6 cellular contexts compared by ENCODE assay signal in genomic region chr5:177498013-177498847, GRCh38. TPM values are rescaled to one million over a fixed set of nuclear protein-coding genes. Genes with fewer than 3 reads are reported as not detected.
DNase-seq lines count a peak whose midpoint lies in the region; ATAC-seq and TF ChIP-seq lines count a peak whose summit lies in the region.

No MANE protein-coding gene starts in this region.

- H3K4me1 ChIP-seq in A673 (ENCODE audit: insufficient read depth, low read length, poor library complexity, severe bottlenecking), result peaks cover 34% of the 10 kb centered on the region
- peaks cover 17% of the 10 kb centered on the region for H3K4me1 ChIP-seq in endodermal cell (ENCODE audit: control insufficient read depth, insufficient read depth, low read length)
- peaks cover 37 to 64% (median 63%) of the 10 kb centered on the region in 3 donors for H3K4me1 ChIP-seq in skeletal muscle tissue (ENCODE audit: control insufficient read depth in 3 of 3, insufficient read depth in 3 of 3, low read length in 3 of 3)

- H3K36me3 Mint-ChIP-seq in endodermal cell (ENCODE audit: low read depth), result peaks cover 15% of the 10 kb centered on the region

- no peak for DNase-seq in A673 (ENCODE audit: low spot score)
- no peak for DNase-seq in HL-60 (ENCODE audit: low read depth in 1 of 2, low spot score in 1 of 2)
- peak; percentile 55 for DNase-seq in endodermal cell
- no peak for DNase-seq in DMS114 treated with DMSO at 0.1 percent for 48 hours (lab: John Stamatoyannopoulos, UW; ENCODE audit: unreplicated experiment)

- H3K4me3 ChIP-seq in A673 (ENCODE audit: low read depth, low read length, poor library complexity, severe bottlenecking) (peak overlapping the region; percentile 81), HL-60 (replicated peaks; ENCODE audit: insufficient read depth, low read length) (peak overlapping the region; percentile 33), endodermal cell (ENCODE audit: low read length) (peak overlapping the region; percentile 81), skeletal muscle tissue (ENCODE audit: low read length in 3 of 3) (peak overlapping the region; percentile 68 to 89 (median 88))

- no TSS peak for BruUV-seq in A673 (replicated peaks; lab: Mats Ljungman, UMichigan)

- TF ChIP-seq CTCF in A673 (conservative IDR thresholded peaks at IDR 0.05; ENCODE audit: low read depth, low read length) (no peak), HL-60 (IDR thresholded peaks at IDR 0.05; ENCODE audit: insufficient read depth, low read length) (no peak), endodermal cell (conservative IDR thresholded peaks at IDR 0.05) (no peak)

- no peaks in the 10 kb centered on the region for H3K9me3 Mint-ChIP-seq in endodermal cell

- H3K4me3 Mint-ChIP-seq in endodermal cell, result peak overlapping the region; percentile 74

- POLR2A ChIA-PET in A673 (lab: Charles Lee; ENCODE audit: low non-redundant PET), result interaction anchor here (0.6 kb wide), 1 partner anchor 454 kb away, joined by 4 read pairs; no protein-coding TSS in a partner anchor

- WGBS in endodermal cell (ENCODE audit: insufficient coverage in 1 of 2, insufficient read length in 1 of 2), 2 experiments, result 19 to 24% methylated on average over 28 to 48 of the region's 48 CpGs

- peak overlapping the region; percentile 29 for H3K27ac ChIP-seq in A673 (ENCODE audit: low read depth, low read length, poor library complexity, severe bottlenecking)
- peak overlapping the region; percentile 25; the same call in 1 of the 2 replicates for H3K27ac ChIP-seq in HL-60 (replicated peaks)
- H3K27ac ChIP-seq in endodermal cell (ENCODE audit: low read depth, low read length), result no peak overlapping the region
- peak overlapping the region; percentile 99 for H3K27ac ChIP-seq in skeletal muscle tissue (ENCODE audit: low read depth, low read length)

- peaks cover 30% of the 10 kb centered on the region for H3K27me3 Mint-ChIP-seq in endodermal cell (ENCODE audit: insufficient read depth)

- peaks cover 20% of the 10 kb centered on the region for H3K4me1 Mint-ChIP-seq in endodermal cell

- H3K9ac ChIP-seq in endodermal cell (ENCODE audit: extremely low read depth, low read length, poor library complexity, severe bottlenecking) (no peak overlapping the region), skeletal muscle tissue (ENCODE audit: low read depth in 1 of 3, low read length in 3 of 3) (peak overlapping the region; percentile 20 to 70 (median 60))

- CTCF ChIA-PET in A673 (lab: Charles Lee), result interaction anchor here (0.5 kb wide), 1 partner anchor 9 kb away, joined by 5 read pairs; no protein-coding TSS in a partner anchor

- no peak for ATAC-seq in GM18498 (IDR thresholded peaks at IDR 0.05; ENCODE audit: unreplicated experiment)

- H3K27me3 ChIP-seq in A673 (replicated peaks; ENCODE audit: insufficient read depth, low read depth, low read length, poor library complexity) (no peaks in the 10 kb centered on the region), HL-60 (ENCODE audit: insufficient read depth, poor library complexity, severe bottlenecking) (no peaks in the 10 kb centered on the region), endodermal cell (ENCODE audit: control insufficient read depth, insufficient read depth, low read length, poor library complexity, severe bottlenecking) (peaks cover 14% of the 10 kb centered on the region), skeletal muscle tissue (ENCODE audit: control insufficient read depth in 3 of 3, insufficient read depth in 3 of 3, low read length in 3 of 3) (no peaks in the 10 kb centered on the region)

- intact Hi-C loops in A673 (cut with micrococcal nuclease; ENCODE audit: unreplicated experiment), result no loop called here

- H3K9me3 ChIP-seq in A673 (ENCODE audit: low read depth, low read length, poor library complexity, severe bottlenecking) (no peaks in the 10 kb centered on the region), endodermal cell (ENCODE audit: control insufficient read depth, low read length) (no peaks in the 10 kb centered on the region), skeletal muscle tissue (ENCODE audit: control insufficient read depth in 3 of 3, low read length in 3 of 3) (no peaks in the 10 kb centered on the region)

- H3K36me3 ChIP-seq in A673 (ENCODE audit: insufficient read depth, low read length, poor library complexity, severe bottlenecking) (no peaks in the 10 kb centered on the region), endodermal cell (ENCODE audit: control insufficient read depth, insufficient read depth, low read length) (peaks cover 27% of the 10 kb centered on the region), skeletal muscle tissue (ENCODE audit: control insufficient read depth in 3 of 3, insufficient read depth in 3 of 3, low read length in 3 of 3) (peaks cover 10 to 18% (median 14%) of the 10 kb centered on the region in 3 donors)

- peak overlapping the region; percentile 40 for H3K27ac Mint-ChIP-seq in endodermal cell

RNA-seq across cellular contexts. Expression of gene PDLIM7, which starts 0.8 kb away (rescaled TPM):
- total RNA-seq in A673 (2021) (116 and 132 TPM in 2 replicates), endodermal cell (100 to 1,000 TPM; 196 to 241 TPM), skeletal muscle tissue (44.9 TPM)
- 307 TPM for polyA plus RNA-seq in endodermal cell (2013, experiment 1 of 2)
- 281 TPM for polyA plus RNA-seq in endodermal cell (2013, experiment 2 of 2)

RNA-seq across cellular contexts. Expression of gene DOK3, which starts 11.4 kb away (rescaled TPM):
- total RNA-seq in A673 (2021) (13.1 and 15.0 TPM in 2 replicates), endodermal cell (1 to 10 TPM; 2.1 to 7.7 TPM), skeletal muscle tissue (5.7 TPM)
- polyA plus RNA-seq in endodermal cell (2013, experiment 1 of 2), result 2.2 TPM
- polyA plus RNA-seq in endodermal cell (2013, experiment 2 of 2), result 3.3 TPM

RNA-seq across cellular contexts. Expression of gene DDX41, which starts 18.5 kb away (rescaled TPM):
- total RNA-seq in A673 (2021) (82.3 and 87.7 TPM in 2 replicates), endodermal cell (100 to 1,000 TPM; 115 TPM), skeletal muscle tissue (33.9 TPM)
- polyA plus RNA-seq in endodermal cell (2013, experiment 1 of 2), result 82.8 TPM
- 76.3 TPM for polyA plus RNA-seq in endodermal cell (2013, experiment 2 of 2)

RNA-seq across cellular contexts. Expression of gene DBN1, which starts 24.8 kb away (rescaled TPM):
- total RNA-seq in A673 (2021) (271 and 286 TPM in 2 replicates), endodermal cell (100 to 1,000 TPM; 322 to 383 TPM), skeletal muscle tissue (108 TPM)
- 285 TPM for polyA plus RNA-seq in endodermal cell (2013, experiment 1 of 2)
- 272 TPM for polyA plus RNA-seq in endodermal cell (2013, experiment 2 of 2)

RNA-seq across cellular contexts. Expression of gene PRR7, which starts 51.6 kb away (rescaled TPM):
- total RNA-seq in A673 (2021), result 3.0 and 5.3 TPM in 2 replicates
- total RNA-seq in endodermal cell, result 1 to 10 TPM; 4.7 to 8.0 TPM
- polyA plus RNA-seq in endodermal cell (2013, experiment 1 of 2), result 8.2 TPM
- polyA plus RNA-seq in endodermal cell (2013, experiment 2 of 2), result 8.7 TPM
- 0.52 TPM for total RNA-seq in skeletal muscle tissue

Comparison
In these comparisons a context has a peak if more than half of its experiments do, and no peak if none do; other contexts are left out.
1. H3K4me3 ChIP-seq: peak in every context shown above with its lines; median percentile 88 in skeletal muscle tissue; 81 in A673; 81 in endodermal cell; 33 in HL-60.